In genomic region chr1:150362721-150363425, GRCh38 we compare ENCODE assay signal across 7 cellular contexts. TPM values are rescaled to one million over a fixed set of nuclear protein-coding genes. Genes with fewer than 3 reads are reported as not detected.
DNase-seq lines count a peak whose midpoint lies in the region; ATAC-seq and TF ChIP-seq lines count a peak whose summit lies in the region.

No MANE protein-coding gene starts in this region.

- TF ChIP-seq EP300 in upper lobe of left lung (IDR thresholded peaks at IDR 0.05), result no peak

- TF ChIP-seq CTCF in brain (conservative IDR thresholded peaks at IDR 0.05) (no peak), mucosa of descending colon (IDR thresholded peaks at IDR 0.05) (no peak), upper lobe of left lung (IDR thresholded peaks at IDR 0.05) (no peak)

- 52 to 69% methylated on average over 22 of the region's 22 CpGs for WGBS in upper lobe of left lung, 2 donors

- H3K27me3 Mint-ChIP-seq in brain, result peaks cover 25% of the 10 kb centered on the region

- peak overlapping the region; percentile 92 to 96 (median 96) for H3K27ac ChIP-seq in upper lobe of left lung

- TF ChIP-seq POLR2A in upper lobe of left lung (IDR thresholded peaks at IDR 0.05), result no peak

- H3K36me3 Mint-ChIP-seq in brain, result peaks cover 12% of the 10 kb centered on the region

- ATAC-seq in GM18861 (IDR thresholded peaks at IDR 0.05; ENCODE audit: unreplicated experiment), result peak; percentile 1
- ATAC-seq in mucosa of descending colon, result no peak
- ATAC-seq in upper lobe of left lung (ENCODE audit: low FRiP score in 2 of 2), result peak in 1 of 2 donors; percentile 8
- ATAC-seq in HG02763 (IDR thresholded peaks at IDR 0.05; ENCODE audit: unreplicated experiment), result no peak

- H3K4me1 ChIP-seq in mucosa of descending colon (ENCODE audit: low read depth), result peaks cover 15% of the 10 kb centered on the region
- peaks cover 6 to 22% (median 12%) of the 10 kb centered on the region in 4 donors for H3K4me1 ChIP-seq in upper lobe of left lung

- no peaks in the 10 kb centered on the region for H3K9me3 ChIP-seq in mucosa of descending colon
- H3K9me3 ChIP-seq in upper lobe of left lung, result no peaks in the 10 kb centered on the region

- intact Hi-C loops in mucosa of descending colon (cut with DNase I, micrococcal nuclease), result no loop called here

- H3K36me3 ChIP-seq in mucosa of descending colon (ENCODE audit: low read depth) (no peaks in the 10 kb centered on the region), upper lobe of left lung (no peaks in the 10 kb centered on the region)

- H3K27me3 ChIP-seq in upper lobe of left lung, result no peaks in the 10 kb centered on the region

- peaks cover 0 to 6% (median 0%) of the 10 kb centered on the region in 5 experiments for H3K9me3 Mint-ChIP-seq in brain

- peak overlapping the region; percentile 97 to 100 (median 99) for H3K27ac Mint-ChIP-seq in brain

- DNase-seq in NCI-H510A treated with DMSO at 0.1 percent for 48 hours (lab: John Stamatoyannopoulos, UW), result peak; percentile 73
- DNase-seq in mucosa of descending colon, result peak; percentile 25 to 59 (median 43)
- DNase-seq in upper lobe of left lung, result no peak
- no peak for DNase-seq in HCEC 1CT

- peaks cover 39% of the 10 kb centered on the region for H3K4me1 Mint-ChIP-seq in brain

- H3K4me3 ChIP-seq in mucosa of descending colon, result no peak overlapping the region
- H3K4me3 ChIP-seq in upper lobe of left lung, result peak overlapping the region in 3 of 4 donors; percentile 71 to 78 (median 72)

- H3K4me3 Mint-ChIP-seq in brain, result peak overlapping the region; percentile 92 to 98 (median 97)

RNA-seq across cellular contexts. Expression of gene RPRD2, which starts 1.1 kb away (rescaled TPM):
- 42.6 TPM for polyA plus RNA-seq in brain (ENCODE audit: insufficient read depth, low read depth, low replicate concordance)
- total RNA-seq in mucosa of descending colon (10 to 100 TPM; 28.3 to 43.1 (median 32.4) TPM), upper lobe of left lung (10 to 100 TPM; 14.6 to 29.8 (median 26.3) TPM)

RNA-seq across cellular contexts. Expression of gene PRPF3, which starts 41.5 kb away (rescaled TPM):
- 56.6 TPM for polyA plus RNA-seq in brain (ENCODE audit: insufficient read depth, low read depth, low replicate concordance)
- total RNA-seq in mucosa of descending colon (10 to 100 TPM; 58.5 to 62.6 (median 60.4) TPM), upper lobe of left lung (100 to 1,000 TPM in 1 of 6 donors, 10 to 100 TPM in 5; 34.5 to 190 (median 57.3) TPM)

Comparison
In these comparisons a context has a peak if more than half of its experiments do, and no peak if none do; other contexts are left out.
1. DNase-seq: peak in NCI-H510A treated with DMSO at 0.1 percent for 48 hours (single experiment) and mucosa of descending colon (3 of 3); none in upper lobe of left lung (0 of 2) and HCEC 1CT (single experiment).